ENCODE assay signal across 10 cellular contexts in genomic region chr5:159099049-159099760, GRCh38. TPM values are rescaled to one million over a fixed set of nuclear protein-coding genes. Genes with fewer than 3 reads are reported as not detected.
DNase-seq lines count a peak whose midpoint lies in the region; ATAC-seq and TF ChIP-seq lines count a peak whose summit lies in the region.
"Had no signal": no experiment of that assay in that cellular context is flagged by ENCODE, and none has a peak within 500 bp of the region (broad histone marks: within the 10 kb centered on the region; RNA-seq: fewer than 3 reads in every experiment).

No MANE protein-coding gene starts in this region.

- TF ChIP-seq CTCF in OCI-LY1 (IDR thresholded peaks at IDR 0.05; ENCODE audit: low read length), result no peak
- TF ChIP-seq CTCF in glutamatergic neuron (IDR thresholded peaks at IDR 0.05; ENCODE audit: partially characterized antibody, unreplicated experiment), result no peak

- no peaks in the 10 kb centered on the region for H3K9me2 ChIP-seq in OCI-LY1 (ENCODE audit: low read depth, low read length)

- no peak overlapping the region for H4K8ac ChIP-seq in trophoblast cell (ENCODE audit: low read depth, low read length)

- peaks cover 24% of the 10 kb centered on the region for H3F3A ChIP-seq in OCI-LY1 (ENCODE audit: insufficient read depth, low read length)

- H3K79me1 ChIP-seq in trophoblast cell (ENCODE audit: low read length), result no peaks in the 10 kb centered on the region

- peaks cover 62% of the 10 kb centered on the region for H3K4me1 ChIP-seq in OCI-LY1 (ENCODE audit: insufficient read depth, low read length, severe bottlenecking)
- H3K4me1 ChIP-seq in trophoblast cell (ENCODE audit: control insufficient read depth in 1 of 2, insufficient read depth in 2 of 2, low read length in 2 of 2), result peaks cover 5 to 10% of the 10 kb centered on the region in 2 experiments

- H3K9ac ChIP-seq in OCI-LY1 (ENCODE audit: low read length) (peak overlapping the region; percentile 99), trophoblast cell (ENCODE audit: low read length) (no peak overlapping the region)

- H3K27ac Mint-ChIP-seq in activated naive CD4-positive, alpha-beta T cell treated with anti-CD3 and anti-CD28 coated beads, Interleukin-2, amount 50 U/mL, for 72 hours, result peak overlapping the region; percentile 38 to 80
- H3K27ac Mint-ChIP-seq in glutamatergic neuron (ENCODE audit: unreplicated experiment), result peak overlapping the region; percentile 100

- peaks cover 40% of the 10 kb centered on the region for H3K79me2 ChIP-seq in OCI-LY1 (ENCODE audit: insufficient read depth, low read length)
- H3K79me2 ChIP-seq in trophoblast cell (ENCODE audit: control insufficient read depth, insufficient read depth, low read length, poor library complexity), result no peaks in the 10 kb centered on the region

- DNase-seq in NCI-H1417 (lab: John Stamatoyannopoulos, UW) (peak; percentile 37 to 63 (median 56)), NCI-H1417 treated with DMSO at 0.1 percent for 48 hours (lab: John Stamatoyannopoulos, UW) (no peak), glutamatergic neuron (peak; percentile 54), trophoblast cell (peak in 1 of 2 donors; percentile 40), GM19238 (ENCODE audit: insufficient read length, low spot score) (no peak)
- peak in 1 of 2 donors; percentile 63 for DNase-seq in activated naive CD4-positive, alpha-beta T cell treated with anti-CD3 and anti-CD28 coated beads, Interleukin-2, amount 50 U/mL, for 72 hours (ENCODE audit: low spot score in 2 of 2)

- H3K36me3 ChIP-seq in OCI-LY1 (ENCODE audit: insufficient read depth, low read length) (peaks cover 11% of the 10 kb centered on the region; the same call in 1 of the 2 replicates), trophoblast cell (ENCODE audit: control insufficient read depth in 1 of 2, insufficient read depth in 2 of 2, low read length in 2 of 2) (no peaks in the 10 kb centered on the region)

- H4K91ac ChIP-seq in trophoblast cell (ENCODE audit: low read depth, low read length), result no peak overlapping the region

- H3K4me2 ChIP-seq in OCI-LY1 (ENCODE audit: low read length) (peak overlapping the region; percentile 84), trophoblast cell (ENCODE audit: low read length) (peak overlapping the region; percentile 59)

- H3K9me3 ChIP-seq in OCI-LY1 (ENCODE audit: low read length) (no peaks in the 10 kb centered on the region), trophoblast cell (ENCODE audit: insufficient read depth, low read depth, low read length) (peaks cover 3% of the 10 kb centered on the region)

- no peak overlapping the region for H4K12ac ChIP-seq in trophoblast cell (ENCODE audit: low read depth, low read length)

- H3K4me3 Mint-ChIP-seq in glutamatergic neuron (ENCODE audit: unreplicated experiment), result peak overlapping the region; percentile 98

- H3K27ac ChIP-seq in OCI-LY1 (ENCODE audit: low read depth, low read length, poor library complexity, severe bottlenecking) (peak overlapping the region; percentile 95), trophoblast cell (ENCODE audit: low read depth, low read length) (no peak overlapping the region)
- H3K27ac ChIP-seq: C4-2B, epithelial cell of prostate had no signal

- no peak overlapping the region for H3K14ac ChIP-seq in trophoblast cell (ENCODE audit: low read length)

- no peak overlapping the region for H2AFZ ChIP-seq in OCI-LY1 (ENCODE audit: low read length)
- no peak overlapping the region for H2AFZ ChIP-seq in trophoblast cell (ENCODE audit: insufficient read depth, low read length, poor library complexity)

- H3K4me3 ChIP-seq in OCI-LY1 (ENCODE audit: low read depth, low read length, poor library complexity, severe bottlenecking) (peak overlapping the region; percentile 96), trophoblast cell (ENCODE audit: low read depth, low read length) (no peak overlapping the region)

- no peak overlapping the region for H3K23ac ChIP-seq in trophoblast cell (ENCODE audit: low read length)

- peaks cover 50% of the 10 kb centered on the region for H3K27me3 Mint-ChIP-seq in glutamatergic neuron (ENCODE audit: unreplicated experiment)

- ATAC-seq in HG02852 (IDR thresholded peaks at IDR 0.05; ENCODE audit: unreplicated experiment), result peak; percentile 30
- peak; percentile 54 to 66 for ATAC-seq in activated naive CD4-positive, alpha-beta T cell treated with anti-CD3 and anti-CD28 coated beads, Interleukin-2, amount 50 U/mL, for 72 hours

- H2AK5ac ChIP-seq in trophoblast cell (ENCODE audit: low read length), result no peak overlapping the region

- peaks cover 26% of the 10 kb centered on the region for H3K4me1 Mint-ChIP-seq in glutamatergic neuron (ENCODE audit: low read depth, unreplicated experiment)

- H3K18ac ChIP-seq in trophoblast cell (ENCODE audit: low read length), result no peak overlapping the region

- H4K20me1 ChIP-seq in OCI-LY1 (ENCODE audit: insufficient read depth, low read length), result no peaks in the 10 kb centered on the region

- no peak overlapping the region for H3K4ac ChIP-seq in trophoblast cell (ENCODE audit: low read depth, low read length)

- H3K36me3 Mint-ChIP-seq in activated naive CD4-positive, alpha-beta T cell treated with anti-CD3 and anti-CD28 coated beads, Interleukin-2, amount 50 U/mL, for 72 hours, result peaks cover 0 to 8% of the 10 kb centered on the region in 2 donors
- H3K36me3 Mint-ChIP-seq in glutamatergic neuron (ENCODE audit: unreplicated experiment), result peaks cover 16% of the 10 kb centered on the region

- WGBS in trophoblast cell (ENCODE audit: extremely low coverage, insufficient coverage, insufficient read length), result no CpG with 5 or more reads among the region's 55 CpGs

- no peaks in the 10 kb centered on the region for H3K9me3 Mint-ChIP-seq in activated naive CD4-positive, alpha-beta T cell treated with anti-CD3 and anti-CD28 coated beads, Interleukin-2, amount 50 U/mL, for 72 hours
- H3K9me3 Mint-ChIP-seq in glutamatergic neuron (ENCODE audit: unreplicated experiment), result peaks cover 49% of the 10 kb centered on the region

- no peak overlapping the region for H2BK120ac ChIP-seq in trophoblast cell (ENCODE audit: insufficient read depth, low read length, poor library complexity)

- H2BK12ac ChIP-seq in trophoblast cell (ENCODE audit: low read length), result no peak overlapping the region

- H2BK5ac ChIP-seq in trophoblast cell (ENCODE audit: low read depth, low read length, poor library complexity), result no peak overlapping the region

- H3K27me3 ChIP-seq in OCI-LY1 (ENCODE audit: insufficient read depth, low read length) (no peaks in the 10 kb centered on the region), trophoblast cell (ENCODE audit: insufficient read depth, low read length) (peaks cover 66% of the 10 kb centered on the region)

RNA-seq across cellular contexts. Expression of gene EBF1, which starts 0.5 kb away (rescaled TPM):
- total RNA-seq in activated naive CD4-positive, alpha-beta T cell treated with anti-CD3 and anti-CD28 coated beads, Interleukin-2, amount 50 U/mL, for 72 hours, result under 1 TPM; 0.41 to 0.52 TPM
- total RNA-seq in glutamatergic neuron (ENCODE audit: unreplicated experiment), result 412 TPM
- polyA plus RNA-seq in trophoblast cell (2013), result not detected in 2 replicates

Comparison
In these comparisons a context has a peak if more than half of its experiments do, and no peak if none do; other contexts are left out.
1. DNase-seq: peak in NCI-H1417 (3 of 3) and glutamatergic neuron (single experiment); none in NCI-H1417 treated with DMSO at 0.1 percent for 48 hours (single experiment) and GM19238 (single experiment).
2. RNA of gene EBF1, which starts 0.5 kb away (total RNA-seq): 412 TPM in glutamatergic neuron (single experiment); 0.41 to 0.52 TPM in activated naive CD4-positive, alpha-beta T cell treated with anti-CD3 and anti-CD28 coated beads, Interleukin-2, amount 50 U/mL, for 72 hours; every median in the first group is over 100 times any median in the second.